In the genomic region with DNA sequence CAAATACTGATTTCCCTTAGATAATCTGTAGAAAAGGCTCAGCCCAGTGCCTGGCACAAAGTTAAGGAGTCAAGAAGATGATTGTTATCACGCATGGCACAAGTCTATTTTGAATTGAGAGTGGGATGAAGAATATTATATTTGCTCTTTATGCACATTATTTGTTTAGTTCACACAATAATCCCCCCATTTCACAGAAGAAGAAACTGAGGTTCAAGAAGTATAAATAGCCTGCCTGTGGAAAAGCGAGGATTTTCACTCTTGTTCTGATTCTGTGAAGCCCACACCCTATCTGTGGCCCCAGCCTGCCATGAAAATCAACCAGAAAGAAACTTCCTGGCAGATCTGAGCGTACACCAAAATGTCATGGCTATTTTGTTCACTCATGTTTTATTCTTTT, we compare ENCODE assay signal across 21 cellular contexts.
DNase-seq lines count a peak whose midpoint lies in the region; ATAC-seq, FAIRE-seq and TF ChIP-seq lines count a peak whose summit lies in the region.
"Had no signal": no experiment of that assay in that cellular context is flagged by ENCODE, and none has a peak within 500 bp of the region (broad histone marks: within the 10 kb centered on the region; RNA-seq: fewer than 3 reads in every experiment).

No MANE protein-coding gene starts in this region.

- in situ Hi-C loops in HepG2 (cut with HindIII; ENCODE audit: extremely low pct_ligation_motif_present, low pct_unique_long_range_greater_than_20kb), result no loop called here

- peak overlapping the region; percentile 14 for H3K27ac Mint-ChIP-seq in activated CD8-positive, alpha-beta memory T cell treated with anti-CD3 and anti-CD28 coated beads, Interleukin-2, amount 10 ng/mL, durations not matched to agents 7 days and 5 days
- peak overlapping the region; percentile 57 for H3K27ac Mint-ChIP-seq in nephron progenitor cell
- H3K27ac Mint-ChIP-seq: CD14-positive monocyte; CD8-positive, alpha-beta T cell; HFFc6 had no signal

- no peak overlapping the region for H3K9ac ChIP-seq in HepG2 (ENCODE audit: insufficient read depth, low read depth, low read length)

- H3K9me3 ChIP-seq in HepG2 (ENCODE audit: low read length) (peaks cover under 1% of the 10 kb centered on the region; the same call in 1 of the 2 replicates), right lobe of liver (no peaks in the 10 kb centered on the region), thyroid gland (no peaks in the 10 kb centered on the region)

- 89% methylated on average over 3 of the region's 3 CpGs for WGBS in HepG2 (ENCODE audit: low lambda C conversion rate)
- WGBS in right lobe of liver (ENCODE audit: insufficient coverage, low coverage, low lambda C conversion rate, missing lambda C conversion rate), result 92% methylated on average over 3 of the region's 3 CpGs
- 83 to 93% methylated on average over 3 of the region's 3 CpGs for WGBS in thyroid gland, 2 donors

- H3K9me3 Mint-ChIP-seq in activated CD8-positive, alpha-beta memory T cell treated with anti-CD3 and anti-CD28 coated beads, Interleukin-2, amount 10 ng/mL, durations not matched to agents 7 days and 5 days (ENCODE audit: low read depth), result no peaks in the 10 kb centered on the region
- peaks cover 5% of the 10 kb centered on the region for H3K9me3 Mint-ChIP-seq in nephron progenitor cell
- H3K9me3 Mint-ChIP-seq: CD8-positive, alpha-beta T cell; HFFc6 had no signal

- no peak for DNase-seq in activated CD8-positive, alpha-beta memory T cell treated with anti-CD3 and anti-CD28 coated beads, Interleukin-2, amount 10 ng/mL, durations not matched to agents 7 days and 5 days
- no peak for DNase-seq in activated CD8-positive, alpha-beta memory T cell treated with anti-CD3 and anti-CD28 coated beads for 24 hours
- no peak for DNase-seq in HepG2 (ENCODE audit: low spot score)
- no peak for DNase-seq in right lobe of liver
- no peak for DNase-seq in nephron progenitor cell
- no peak for DNase-seq in thyroid gland
- DNase-seq in middle frontal gyrus (ENCODE audit: extremely low spot score, low spot score), result no peak
- DNase-seq: AML-193; Calu3; CD8-positive, alpha-beta T cell; DMS79 treated with DMSO at 0.1 percent for 48 hours; GF-D8; GOT3; H7; HFFc6 had no signal

- H3K4me1 ChIP-seq in HepG2 (ENCODE audit: insufficient read depth, low read length) (peaks cover 59% of the 10 kb centered on the region), right lobe of liver (peaks cover 0 to 21% (median 10%) of the 10 kb centered on the region in 4 donors), thyroid gland (peaks cover 36 to 46% of the 10 kb centered on the region in 2 donors)

- H3K36me3 Mint-ChIP-seq in activated CD8-positive, alpha-beta memory T cell treated with anti-CD3 and anti-CD28 coated beads, Interleukin-2, amount 10 ng/mL, durations not matched to agents 7 days and 5 days, result peaks cover 8% of the 10 kb centered on the region
- peaks cover 27% of the 10 kb centered on the region for H3K36me3 Mint-ChIP-seq in nephron progenitor cell (ENCODE audit: low read depth)

- H4K20me1 ChIP-seq in HepG2 (ENCODE audit: insufficient read depth, low read length), result no peaks in the 10 kb centered on the region

- TF ChIP-seq CTCF in HepG2 (CRISPR knock-in tag; IDR thresholded peaks at IDR 0.05) (no peak), right lobe of liver (IDR thresholded peaks at IDR 0.05) (no peak), nephron progenitor cell (IDR thresholded peaks at IDR 0.05) (no peak), thyroid gland (IDR thresholded peaks at IDR 0.05) (no peak)

- H3K27me3 ChIP-seq in HepG2 (ENCODE audit: control insufficient read depth in 1 of 2, insufficient read depth in 2 of 2, low read length in 2 of 2) (no peaks in the 10 kb centered on the region), right lobe of liver (no peaks in the 10 kb centered on the region), thyroid gland (no peaks in the 10 kb centered on the region)

- no peak for TF ChIP-seq RAD21 in HepG2 (CRISPR knock-in tag; IDR thresholded peaks at IDR 0.05)

- H3K36me3 ChIP-seq in HepG2 (replicated peaks in 1 of 2; ENCODE audit: control insufficient read depth in 1 of 2, insufficient read depth in 2 of 2, low read length in 2 of 2) (no peaks in the 10 kb centered on the region), right lobe of liver (peaks cover 0 to 8% (median 3%) of the 10 kb centered on the region in 4 donors), thyroid gland (no peaks in the 10 kb centered on the region)

- no peak overlapping the region for H2AFZ ChIP-seq in HepG2 (ENCODE audit: low read length)

- BruUV-seq in HepG2 (replicated peaks; lab: Mats Ljungman, UMichigan), result no TSS peak

- H3K79me2 ChIP-seq in HepG2 (ENCODE audit: insufficient read depth, low read length), result no peaks in the 10 kb centered on the region

- no peak for ATAC-seq in activated CD8-positive, alpha-beta memory T cell treated with anti-CD3 and anti-CD28 coated beads, Interleukin-2, amount 10 ng/mL, durations not matched to agents 7 days and 5 days
- ATAC-seq in HepG2 (no peak), right lobe of liver (no peak), GM19395 (IDR thresholded peaks at IDR 0.05; ENCODE audit: unreplicated experiment) (no peak)
- ATAC-seq: A549; CD8-positive, alpha-beta T cell; HCT116 had no signal

- H3K4me1 Mint-ChIP-seq in activated CD8-positive, alpha-beta memory T cell treated with anti-CD3 and anti-CD28 coated beads, Interleukin-2, amount 10 ng/mL, durations not matched to agents 7 days and 5 days, result peaks cover 9% of the 10 kb centered on the region
- H3K4me1 Mint-ChIP-seq in nephron progenitor cell, result peaks cover 57% of the 10 kb centered on the region

- H3K4me3 ChIP-seq in HepG2 (replicated peaks in 1 of 3; ENCODE audit: insufficient read depth in 1 of 3, low read depth in 2 of 3, low read length in 3 of 3) (no peak overlapping the region), right lobe of liver (no peak overlapping the region), thyroid gland (replicated peaks in 1 of 3) (no peak overlapping the region)
- H3K4me3 ChIP-seq: A549 had no signal

- H3K27ac ChIP-seq in HepG2 (ENCODE audit: extremely low read length, insufficient read depth, low read length), result no peak overlapping the region
- H3K27ac ChIP-seq in right lobe of liver, result no peak overlapping the region
- peak overlapping the region in 2 of 3 donors; percentile 27 to 39 for H3K27ac ChIP-seq in thyroid gland
- H3K27ac ChIP-seq: 22Rv1, A549 had no signal

- TF ChIP-seq EP300 in HepG2 (IDR thresholded peaks at IDR 0.05; ENCODE audit: low read depth in 2 of 2, low read length in 2 of 2) (no peak), HepG2 (CRISPR knock-in tag; IDR thresholded peaks at IDR 0.05; ENCODE audit: borderline replicate concordance) (no peak)

- no peak overlapping the region for H3K4me2 ChIP-seq in HepG2 (ENCODE audit: low read depth, low read length)
- H3K4me2 ChIP-seq: A549 had no signal

- FAIRE-seq in HepG2 (lab: Jason Lieb, UNC), result no peak
- FAIRE-seq: A549, HTR-8/SVneo had no signal

- POLR2A ChIA-PET in HepG2 (lab: Yijun Ruan, JAX), result no interaction called here

- CTCF ChIA-PET in activated CD8-positive, alpha-beta memory T cell treated with anti-CD3 and anti-CD28 coated beads, Interleukin-2, amount 10 ng/mL, durations not matched to agents 7 days and 5 days (lab: Charles Lee), result interaction anchor here (2.1 kb wide), 1 partner anchor 9 kb away, joined by 8 read pairs; no protein-coding TSS in a partner anchor
- CTCF ChIA-PET in HepG2 (lab: Yijun Ruan, JAX; ENCODE audit: low intra/inter-chr PET ratio, low total read pairs), result no interaction called here

- no peak for TF ChIP-seq POLR2A in HepG2 (IDR thresholded peaks at IDR 0.05; ENCODE audit: insufficient read depth in 1 of 2, low read depth in 2 of 2, low read length in 2 of 2)
- TF ChIP-seq POLR2A in right lobe of liver (IDR thresholded peaks at IDR 0.05), result no peak
- no peak for TF ChIP-seq POLR2A in thyroid gland (IDR thresholded peaks at IDR 0.05)

- H3K4me3 Mint-ChIP-seq in activated CD8-positive, alpha-beta memory T cell treated with anti-CD3 and anti-CD28 coated beads, Interleukin-2, amount 10 ng/mL, durations not matched to agents 7 days and 5 days, result no peak overlapping the region
- no peak overlapping the region for H3K4me3 Mint-ChIP-seq in nephron progenitor cell
- H3K4me3 Mint-ChIP-seq: CD14-positive monocyte; CD8-positive, alpha-beta T cell; HFFc6 had no signal

- no peaks in the 10 kb centered on the region for H3K27me3 Mint-ChIP-seq in activated CD8-positive, alpha-beta memory T cell treated with anti-CD3 and anti-CD28 coated beads, Interleukin-2, amount 10 ng/mL, durations not matched to agents 7 days and 5 days
- peaks cover 4% of the 10 kb centered on the region for H3K27me3 Mint-ChIP-seq in nephron progenitor cell (ENCODE audit: low read depth, poor library complexity)

- intact Hi-C loops in HepG2 (cut with micrococcal nuclease; ENCODE audit: unreplicated experiment), result no loop called here
- intact Hi-C loops in right lobe of liver (cut with DNase I), result no loop called here
- intact Hi-C loops in thyroid gland (cut with DNase I), result no loop called here

TF ChIP-seq in HepG2, 621 proteins besides CTCF, POLR2A, EP300 and RAD21:
- TF ChIP-seq ZNF629 (CRISPR knock-in tag; conservative IDR thresholded peaks at IDR 0.05), result peak; percentile 73
- TF ChIP-seq CHD4 (IDR thresholded peaks at IDR 0.05; ENCODE audit: borderline replicate concordance, low read length), result 0 out of 2 replicates have a peak, but pooled peaks have one; percentile 70
- TF ChIP-seq ZNF253 (CRISPR knock-in tag; IDR thresholded peaks at IDR 0.05; ENCODE audit: borderline replicate concordance), result no peak

Comparison
In these comparisons a context has a peak if more than half of its experiments do, and no peak if none do; other contexts are left out.
1. H3K27ac ChIP-seq: peak in thyroid gland (2 of 3); none in HepG2 (single experiment) and right lobe of liver (0 of 3).